Comparison of ENCODE assay signal across 8 cellular contexts in the genomic region with DNA sequence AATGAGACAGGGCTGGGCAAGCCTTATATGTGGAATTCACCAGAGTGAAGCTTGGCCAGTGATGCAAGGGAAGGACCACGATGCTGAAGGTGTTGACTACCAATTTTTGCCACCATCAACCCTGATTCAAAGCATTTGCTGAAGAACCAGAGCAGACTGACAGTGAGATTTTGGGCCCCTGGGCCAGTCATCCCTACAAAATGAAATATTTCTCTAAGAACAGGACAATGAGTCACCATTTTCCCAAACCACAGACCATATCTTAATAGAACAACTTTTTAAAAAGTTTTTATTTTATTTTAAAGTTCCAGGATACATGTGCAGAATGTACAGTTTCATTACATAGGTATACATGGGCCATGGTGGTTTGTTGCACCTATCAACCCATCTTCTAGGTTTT. TPM values are rescaled to one million over a fixed set of nuclear protein-coding genes. Genes with fewer than 3 reads are reported as not detected.
A peak's percentile ranks its signal among the peaks of the same experiment; 100 is the strongest.
DNase-seq lines count a peak whose midpoint lies in the region; FAIRE-seq and TF ChIP-seq lines count a peak whose summit lies in the region.
"Not testable (repeated sequence)": the region's sequence is repeated elsewhere in the genome, so short reads cannot be mapped to it uniquely, and the experiment has no call there.

No MANE protein-coding gene starts in this region.

- not testable (repeated sequence) for H3K9ac ChIP-seq in GM23248; endothelial cell of umbilical vein (replicated peaks; ENCODE audit: extremely low read depth, insufficient read depth, low read length)

- not testable (repeated sequence) for H3K4me2 ChIP-seq in GM23248 (ENCODE audit: unreplicated experiment); endothelial cell of umbilical vein (ENCODE audit: insufficient read depth, low read length)

- H3K36me3 ChIP-seq in GM23248 (ENCODE audit: low read depth); endothelial cell of umbilical vein (ENCODE audit: control insufficient read depth in 2 of 2, extremely low read depth in 1 of 2, insufficient read depth in 2 of 2, low read length in 2 of 2): not testable (repeated sequence)

- not testable (repeated sequence) for FAIRE-seq in endothelial cell of umbilical vein (lab: Jason Lieb, UNC)

- H3K27ac ChIP-seq in GM23248; endothelial cell of umbilical vein (ENCODE audit: insufficient read depth, low read depth, low read length): not testable (repeated sequence)

- H4K20me1 ChIP-seq in GM23248 (ENCODE audit: insufficient read depth); endothelial cell of umbilical vein (replicated peaks; ENCODE audit: control insufficient read depth, extremely low read depth, insufficient read depth, low read length): not testable (repeated sequence)

- not testable (repeated sequence) for TF ChIP-seq CTCF in AG10803 (conservative IDR thresholded peaks at IDR 0.05; ENCODE audit: low read length); endothelial cell of umbilical vein (IDR thresholded peaks at IDR 0.05; ENCODE audit: extremely low read depth in 1 of 2, insufficient read depth in 1 of 2, low read depth in 1 of 2, low read length in 2 of 2); fibroblast of pulmonary artery (IDR thresholded peaks at IDR 0.05; ENCODE audit: low read length, missing control alignments)

- not testable (repeated sequence) for H3F3A ChIP-seq in GM23248 (ENCODE audit: insufficient read depth)

- not testable (repeated sequence) for H3K4me3 ChIP-seq in AG10803 (ENCODE audit: low read length); GM23248; endothelial cell of umbilical vein (replicated peaks in 1 of 3; ENCODE audit: insufficient read depth in 1 of 3, low read depth in 1 of 3, low read length in 3 of 3); fibroblast of pulmonary artery (replicated peaks; ENCODE audit: low read depth, low read length)

- H3K9me2 ChIP-seq in GM23248 (ENCODE audit: insufficient read depth): not testable (repeated sequence)

- not testable (repeated sequence) for BruUV-seq in endothelial cell of umbilical vein (replicated peaks; lab: Mats Ljungman, UMichigan)

- POLR2A ChIA-PET in endothelial cell of umbilical vein (lab: Charles Lee): not testable (repeated sequence)

- not testable (repeated sequence) for H3K9me3 ChIP-seq in GM23248 (ENCODE audit: low read depth); endothelial cell of umbilical vein (replicated peaks; ENCODE audit: control insufficient read depth, insufficient read depth, low read length)

- H3K27me3 ChIP-seq in GM23248 (replicated peaks; ENCODE audit: insufficient read depth); endothelial cell of umbilical vein (ENCODE audit: control insufficient read depth in 2 of 2, insufficient read depth in 2 of 2, low read length in 2 of 2): not testable (repeated sequence)

- peak; percentile 1 for DNase-seq in AG10803 (ENCODE audit: low read depth)
- DNase-seq in GM23248: peak; percentile 58
- peak; percentile 54 for DNase-seq in LHCN-M2 (ENCODE audit: low read depth)
- peak; percentile 15 for DNase-seq in amniotic epithelial cell (ENCODE audit: low read depth)
- not testable (repeated sequence) for DNase-seq in endothelial cell of umbilical vein (ENCODE audit: low read depth, low spot score)
- DNase-seq in fibroblast of pulmonary artery (ENCODE audit: low read depth): peak; percentile 16
- DNase-seq in hepatic stellate cell (ENCODE audit: low spot score): peak; percentile 15
- peak; percentile 14 for DNase-seq in stromal cell of bone marrow (ENCODE audit: low read depth)

- TF ChIP-seq POLR2A in endothelial cell of umbilical vein (IDR thresholded peaks at IDR 0.05; ENCODE audit: low read depth, low read length): not testable (repeated sequence)

- CTCF ChIA-PET in endothelial cell of umbilical vein (lab: Charles Lee): not testable (repeated sequence)

- in situ Hi-C loops in GM23248 (cut with MboI): not testable (repeated sequence)

- not testable (repeated sequence) for H3K79me2 ChIP-seq in GM23248 (ENCODE audit: insufficient read depth); endothelial cell of umbilical vein (ENCODE audit: control insufficient read depth, insufficient read depth, low read length)

- dilution Hi-C loops in endothelial cell of umbilical vein (cut with MboI; ENCODE audit: extremely low pct_ligation_motif_present, low sequenced_read_pairs): not testable (repeated sequence)

- intact Hi-C loops in endothelial cell of umbilical vein (cut with micrococcal nuclease): not testable (repeated sequence)

- WGBS in GM23248 (ENCODE audit: low coverage in 1 of 2, low lambda C conversion rate in 2 of 2, missing lambda C conversion rate in 2 of 2), 2 experiments: 40 to 44% methylated on average over 1 of the region's 1 CpG

- H3K4me1 ChIP-seq in GM23248 (ENCODE audit: insufficient read depth); endothelial cell of umbilical vein (ENCODE audit: control insufficient read depth, extremely low read depth, insufficient read depth, low read length): not testable (repeated sequence)

- H3K9me1 ChIP-seq in endothelial cell of umbilical vein (replicated peaks; ENCODE audit: control insufficient read depth, extremely low read depth, insufficient read depth, low read length): not testable (repeated sequence)

- H2AFZ ChIP-seq in GM23248; endothelial cell of umbilical vein (ENCODE audit: low read depth, low read length): not testable (repeated sequence)

TF ChIP-seq in endothelial cell of umbilical vein, 7 proteins besides CTCF, POLR2A, EP300 and RAD21:
- peak; percentile 14 for TF ChIP-seq FOS (IDR thresholded peaks at IDR 0.05; ENCODE audit: borderline replicate concordance, insufficient read depth, low read length)

RNA-seq across cellular contexts. Expression of a gene that starts 16.5 kb away (rescaled TPM):
- total RNA-seq in GM23248 (2014; rRNA removed; shearing (Covaris generic)): 0.65 and 2.3 TPM in 2 replicates
- 0.06 and 0.18 TPM in 2 replicates for polyA plus RNA-seq in GM23248 (2016; fragmentation: Nextera tagmentation; extraction: Ambion mirVana)
- total RNA-seq in LHCN-M2 (2014; rRNA removed): 0.90 and 1.4 TPM in 2 replicates
- 1.1 TPM for polyA plus RNA-seq in LHCN-M2 (2012)
- 1.3 and 1.6 TPM in 2 replicates for total RNA-seq in endothelial cell of umbilical vein
- 1.4 and 1.9 TPM in 2 replicates for polyA plus RNA-seq in endothelial cell of umbilical vein
- polyA plus RNA-seq in endothelial cell of umbilical vein (2011; cell fraction: cytosol; rRNA removed): 1.5 and 2.2 TPM in 2 replicates
- 3.3 TPM in 2 replicates for polyA plus RNA-seq in endothelial cell of umbilical vein (2011; cell fraction: nucleus; rRNA removed)
- 1.3 and 1.7 TPM in 2 replicates for polyA plus RNA-seq in endothelial cell of umbilical vein (2012)
- 1.7 TPM in 2 replicates for polyA minus RNA-seq in endothelial cell of umbilical vein
- polyA minus RNA-seq in endothelial cell of umbilical vein (2011; cell fraction: cytosol; rRNA and poly(A)+ RNA removed): 0.82 TPM
- polyA minus RNA-seq in endothelial cell of umbilical vein (2011; cell fraction: nucleus; rRNA and poly(A)+ RNA removed): 1.9 and 2.1 TPM in 2 replicates
